16 cellular contexts compared by ENCODE assay signal in the genomic region with DNA sequence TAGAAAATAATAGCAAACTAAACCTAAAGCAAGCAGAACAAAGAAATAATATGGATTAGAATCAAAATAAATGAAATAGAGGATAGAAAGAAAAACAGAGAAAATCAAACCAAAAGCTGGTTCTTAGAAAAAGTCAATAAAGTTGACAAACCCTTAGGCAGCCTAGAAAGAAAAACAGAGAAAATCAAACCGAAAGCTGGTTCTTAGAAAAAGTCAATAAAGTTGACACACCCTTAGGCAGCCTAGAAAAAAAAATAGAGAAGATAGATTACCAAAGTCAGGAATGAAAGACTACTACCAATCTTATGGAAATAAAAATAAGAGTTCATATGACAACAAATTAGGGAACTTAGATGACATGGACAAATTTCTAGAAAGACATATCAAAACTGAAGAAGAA.
DNase-seq lines count a peak whose midpoint lies in the region; ATAC-seq, FAIRE-seq and TF ChIP-seq lines count a peak whose summit lies in the region.
"Had no signal": no experiment of that assay in that cellular context is flagged by ENCODE, and none has a peak within 500 bp of the region (broad histone marks: within the 10 kb centered on the region; RNA-seq: fewer than 3 reads in every experiment).

No MANE protein-coding gene starts in this region.

- H3K9ac ChIP-seq in PC-3 (ENCODE audit: low read length) = no peak overlapping the region
- H3K9ac ChIP-seq: BLaER1 treated with 17β-estradiol and CSF1 and Interleukin-3, amounts not matched to agents 10 nM and 100 nM; GM23248 had no signal

- no peak overlapping the region for H3K4me2 ChIP-seq in PC-3 (ENCODE audit: low read length)
- H3K4me2 ChIP-seq: BLaER1 treated with 17β-estradiol and CSF1 and Interleukin-3, amounts not matched to agents 10 nM and 100 nM had no signal

- no peaks in the 10 kb centered on the region for H3F3A ChIP-seq in PC-3 (ENCODE audit: low read length, unreplicated experiment)

- peak; percentile 45 for ATAC-seq in mucosa of descending colon
- no peak for ATAC-seq in aorta (ENCODE audit: low FRiP score)
- ATAC-seq in GM19397 (IDR thresholded peaks at IDR 0.05; ENCODE audit: unreplicated experiment) = no peak
- ATAC-seq in PC-3 = no peak
- ATAC-seq: CD8-positive, alpha-beta T cell had no signal

- CTCF ChIA-PET in activated CD4-positive, alpha-beta memory T cell treated with anti-CD3 and anti-CD28 coated beads, Interleukin-2, amount 10 ng/mL, durations not matched to agents 7 days and 5 days (lab: Charles Lee) = interaction anchor here (0.9 kb wide), 1 partner anchor 52 kb away, joined by 3 read pairs; no protein-coding TSS in a partner anchor
- CTCF ChIA-PET in activated CD4-positive, alpha-beta memory T cell treated with anti-CD3 and anti-CD28 coated beads for 36 hours (lab: Charles Lee) = no interaction called here
- CTCF ChIA-PET in PC-3 (lab: Charles Lee) = no interaction called here

- 28 to 36% methylated on average over 1 of the region's 1 CpG for WGBS in aorta, 2 donors

- H3K4me3 Mint-ChIP-seq in activated CD4-positive, alpha-beta memory T cell treated with anti-CD3 and anti-CD28 coated beads, Interleukin-2, amount 10 ng/mL, durations not matched to agents 7 days and 5 days = no peak overlapping the region
- H3K4me3 Mint-ChIP-seq in activated CD4-positive, alpha-beta memory T cell treated with anti-CD3 and anti-CD28 coated beads for 36 hours = no peak overlapping the region
- H3K4me3 Mint-ChIP-seq: B cell; CD8-positive, alpha-beta T cell had no signal

- DNase-seq in activated CD4-positive, alpha-beta memory T cell treated with anti-CD3 and anti-CD28 coated beads, Interleukin-2, amount 10 ng/mL, durations not matched to agents 7 days and 5 days = no peak
- no peak for DNase-seq in activated CD4-positive, alpha-beta memory T cell treated with anti-CD3 and anti-CD28 coated beads for 36 hours
- DNase-seq in OCI-M1 (lab: John Stamatoyannopoulos, UW) (peak; percentile 29), mucosa of descending colon (no peak), aorta (no peak), PC-3 (no peak)
- DNase-seq: Calu3; CD8-positive, alpha-beta T cell; DMS79 treated with DMSO at 0.1 percent for 48 hours; GF-D8; GM23248 had no signal

- no peak for TF ChIP-seq CTCF in mucosa of descending colon (IDR thresholded peaks at IDR 0.05)
- no peak for TF ChIP-seq CTCF in PC-3 (conservative IDR thresholded peaks at IDR 0.05; ENCODE audit: low read depth, low read length)

- no peaks in the 10 kb centered on the region for H3K4me1 ChIP-seq in mucosa of descending colon (ENCODE audit: low read depth)
- no peaks in the 10 kb centered on the region for H3K4me1 ChIP-seq in aorta (ENCODE audit: control insufficient read depth in 1 of 2, insufficient read depth in 2 of 2, low read length in 2 of 2)
- no peaks in the 10 kb centered on the region for H3K4me1 ChIP-seq in PC-3 (ENCODE audit: insufficient read depth, low read length)
- H3K4me1 ChIP-seq: HAP-1 had no signal

- H2AFZ ChIP-seq in PC-3 (ENCODE audit: low read length) = no peak overlapping the region
- H2AFZ ChIP-seq: GM23248 had no signal

- POLR2A ChIA-PET in activated CD4-positive, alpha-beta memory T cell treated with anti-CD3 and anti-CD28 coated beads, Interleukin-2, amount 10 ng/mL, durations not matched to agents 7 days and 5 days (lab: Charles Lee) = no interaction called here
- POLR2A ChIA-PET in activated CD4-positive, alpha-beta memory T cell treated with anti-CD3 and anti-CD28 coated beads for 36 hours (lab: Charles Lee) = interaction anchor here (1.1 kb wide), 1 partner anchor 13 kb away, joined by 3 read pairs; no protein-coding TSS in a partner anchor
- POLR2A ChIA-PET in PC-3 (lab: Charles Lee; ENCODE audit: unreplicated experiment) = interaction anchor here (0.6 kb wide), 2 partner anchors 179 to 1854 kb away, joined by 3 to 6 read pairs; no protein-coding TSS in a partner anchor

- peaks cover 33% of the 10 kb centered on the region for H3K36me3 Mint-ChIP-seq in activated CD4-positive, alpha-beta memory T cell treated with anti-CD3 and anti-CD28 coated beads, Interleukin-2, amount 10 ng/mL, durations not matched to agents 7 days and 5 days (ENCODE audit: low read depth)
- peaks cover 5% of the 10 kb centered on the region for H3K36me3 Mint-ChIP-seq in activated CD4-positive, alpha-beta memory T cell treated with anti-CD3 and anti-CD28 coated beads for 36 hours

- H3K79me2 ChIP-seq in PC-3 (ENCODE audit: low read length) = no peaks in the 10 kb centered on the region

- H3K4me1 Mint-ChIP-seq in activated CD4-positive, alpha-beta memory T cell treated with anti-CD3 and anti-CD28 coated beads, Interleukin-2, amount 10 ng/mL, durations not matched to agents 7 days and 5 days = peaks cover 29% of the 10 kb centered on the region
- peaks cover 2% of the 10 kb centered on the region for H3K4me1 Mint-ChIP-seq in activated CD4-positive, alpha-beta memory T cell treated with anti-CD3 and anti-CD28 coated beads for 36 hours (ENCODE audit: low read depth)
- H3K4me1 Mint-ChIP-seq: B cell had no signal

- H3K27me3 ChIP-seq in aorta (ENCODE audit: control insufficient read depth in 1 of 2, insufficient read depth in 2 of 2, low read length in 1 of 2) = no peaks in the 10 kb centered on the region
- no peaks in the 10 kb centered on the region for H3K27me3 ChIP-seq in PC-3 (ENCODE audit: low read length)
- H3K27me3 ChIP-seq: BLaER1 treated with 17β-estradiol and CSF1 and Interleukin-3, amounts not matched to agents 10 nM and 100 nM had no signal

- H3K27ac ChIP-seq in aorta (ENCODE audit: low read depth in 1 of 2, low read length in 2 of 2) = no peak overlapping the region
- H3K27ac ChIP-seq in PC-3 (ENCODE audit: low read length) = no peak overlapping the region
- H3K27ac ChIP-seq: BLaER1 treated with 17β-estradiol and CSF1 and Interleukin-3, amounts not matched to agents 10 nM and 100 nM; GM23248 had no signal

- H3K9me3 Mint-ChIP-seq in activated CD4-positive, alpha-beta memory T cell treated with anti-CD3 and anti-CD28 coated beads, Interleukin-2, amount 10 ng/mL, durations not matched to agents 7 days and 5 days = peaks cover 28% of the 10 kb centered on the region
- H3K9me3 Mint-ChIP-seq in activated CD4-positive, alpha-beta memory T cell treated with anti-CD3 and anti-CD28 coated beads for 36 hours = peaks cover 43% of the 10 kb centered on the region

- H3K9me3 ChIP-seq in mucosa of descending colon = no peaks in the 10 kb centered on the region
- H3K9me3 ChIP-seq in aorta (ENCODE audit: control insufficient read depth, low read length) = peaks cover 3% of the 10 kb centered on the region
- H3K9me3 ChIP-seq in PC-3 (ENCODE audit: low read length) = 0 out of 2 replicates have a peak, but pooled peaks cover 4% of the 10 kb centered on the region
- H3K9me3 ChIP-seq: HAP-1 had no signal

- no peaks in the 10 kb centered on the region for H4K20me1 ChIP-seq in PC-3 (ENCODE audit: low read length)
- H4K20me1 ChIP-seq: BLaER1 treated with 17β-estradiol and CSF1 and Interleukin-3, amounts not matched to agents 10 nM and 100 nM had no signal

- H3K36me3 ChIP-seq in mucosa of descending colon (ENCODE audit: low read depth) (no peaks in the 10 kb centered on the region), aorta (ENCODE audit: control insufficient read depth in 1 of 2, insufficient read depth in 2 of 2, low read length in 1 of 2) (no peaks in the 10 kb centered on the region), PC-3 (ENCODE audit: low read depth, low read length) (no peaks in the 10 kb centered on the region)
- H3K36me3 ChIP-seq: BLaER1 treated with 17β-estradiol and CSF1 and Interleukin-3, amounts not matched to agents 10 nM and 100 nM; HAP-1 had no signal

- H3K4me3 ChIP-seq in mucosa of descending colon = no peak overlapping the region
- H3K4me3 ChIP-seq in aorta (ENCODE audit: low read length in 2 of 2) = no peak overlapping the region
- no peak overlapping the region for H3K4me3 ChIP-seq in PC-3 (ENCODE audit: low read length)
- H3K4me3 ChIP-seq: BLaER1 treated with 17β-estradiol and CSF1 and Interleukin-3, amounts not matched to agents 10 nM and 100 nM; GM23248; HAP-1 had no signal

- no TSS peak for BruUV-seq in PC-3 (replicated peaks; lab: Mats Ljungman, UMichigan)

- FAIRE-seq in colon (lab: Jason Lieb, UNC) = peak; percentile 85

- peaks cover 10% of the 10 kb centered on the region for H3K27me3 Mint-ChIP-seq in activated CD4-positive, alpha-beta memory T cell treated with anti-CD3 and anti-CD28 coated beads, Interleukin-2, amount 10 ng/mL, durations not matched to agents 7 days and 5 days
- peaks cover 2% of the 10 kb centered on the region for H3K27me3 Mint-ChIP-seq in activated CD4-positive, alpha-beta memory T cell treated with anti-CD3 and anti-CD28 coated beads for 36 hours
- H3K27me3 Mint-ChIP-seq: B cell had no signal

- peak overlapping the region; percentile 52 for H3K27ac Mint-ChIP-seq in activated CD4-positive, alpha-beta memory T cell treated with anti-CD3 and anti-CD28 coated beads, Interleukin-2, amount 10 ng/mL, durations not matched to agents 7 days and 5 days
- H3K27ac Mint-ChIP-seq in activated CD4-positive, alpha-beta memory T cell treated with anti-CD3 and anti-CD28 coated beads for 36 hours = no peak overlapping the region
- H3K27ac Mint-ChIP-seq: B cell; CD8-positive, alpha-beta T cell had no signal

- H3K9me2 ChIP-seq in PC-3 (replicated peaks; ENCODE audit: low read length) = no peaks in the 10 kb centered on the region

- intact Hi-C loops in activated CD4-positive, alpha-beta memory T cell treated with anti-CD3 and anti-CD28 coated beads for 36 hours (cut with micrococcal nuclease) = no loop called here
- intact Hi-C loops in mucosa of descending colon (cut with DNase I, micrococcal nuclease) (no loop called here), aorta (cut with DNase I) (no loop called here), PC-3 (cut with micrococcal nuclease) (no loop called here)
